Comparison of ENCODE assay signal across 8 cellular contexts in genomic region chr6:135054238-135054574, GRCh38. TPM values are rescaled to one million over a fixed set of nuclear protein-coding genes. Genes with fewer than 3 reads are reported as not detected.
DNase-seq lines count a peak whose midpoint lies in the region; ATAC-seq and TF ChIP-seq lines count a peak whose summit lies in the region.

No MANE protein-coding gene starts in this region.

- DNase-seq in GM12864 (ENCODE audit: low read depth) (no peak), SK-N-MC (ENCODE audit: low read depth, low spot score) (no peak), osteoblast (ENCODE audit: insufficient read length, low spot score, missing footprints) (no peak), Ammon's horn (ENCODE audit: low spot score) (no peak), head of caudate nucleus (no peak), AG08395 (ENCODE audit: low spot score) (no peak)

- H3K27ac ChIP-seq in SK-N-MC: peak overlapping the region; percentile 86
- H3K27ac ChIP-seq in osteoblast (ENCODE audit: low read depth, low read length): peak overlapping the region; percentile 96

- peak overlapping the region; percentile 95 for H3K4me2 ChIP-seq in osteoblast (ENCODE audit: insufficient read depth, low read length)

- TF ChIP-seq CTCF in GM12864 (IDR thresholded peaks at IDR 0.05; ENCODE audit: low read depth, low read length, missing control alignments) (no peak), osteoblast (IDR thresholded peaks at IDR 0.05; ENCODE audit: extremely low read depth, low read depth, low read length) (no peak)

- peaks cover 20% of the 10 kb centered on the region for H4K20me1 ChIP-seq in osteoblast (ENCODE audit: insufficient read depth, low read length)

- peaks cover 16% of the 10 kb centered on the region for H3K4me1 ChIP-seq in osteoblast (ENCODE audit: insufficient read depth, low read length)

- no peaks in the 10 kb centered on the region for H3K27me3 ChIP-seq in osteoblast (ENCODE audit: insufficient read depth, low read length)

- intact Hi-C loops in head of caudate nucleus (cut with DNase I): no loop called here

- H3K36me3 ChIP-seq in SK-N-MC (ENCODE audit: insufficient read depth, low read length) (peaks cover 8% of the 10 kb centered on the region), osteoblast (ENCODE audit: insufficient read depth, low read length) (peaks cover 3% of the 10 kb centered on the region)

- H3K79me2 ChIP-seq in osteoblast (ENCODE audit: insufficient read depth, low read length): peaks cover 48% of the 10 kb centered on the region

- ATAC-seq in HG02623 (IDR thresholded peaks at IDR 0.05; ENCODE audit: unreplicated experiment) (peak; percentile 5), esophagus mucosa (peak; percentile 14)

- peak overlapping the region; percentile 99 for H3K9ac ChIP-seq in SK-N-MC (ENCODE audit: insufficient read length)

- H3K4me3 ChIP-seq in GM12864 (ENCODE audit: low read depth, low read length): peak overlapping the region; percentile 100
- H3K4me3 ChIP-seq in SK-N-MC: peak overlapping the region; percentile 99
- peak overlapping the region; percentile 98 for H3K4me3 ChIP-seq in osteoblast (ENCODE audit: insufficient read depth, low read length)

- H2AFZ ChIP-seq in osteoblast (ENCODE audit: low read length): peak overlapping the region; percentile 100

- no peaks in the 10 kb centered on the region for H3K9me3 ChIP-seq in SK-N-MC (ENCODE audit: low read depth, low read length)
- no peaks in the 10 kb centered on the region for H3K9me3 ChIP-seq in osteoblast (ENCODE audit: low read depth, low read length)

RNA-seq across cellular contexts. Expression of gene HBS1L, which starts 0.4 kb away (rescaled TPM):
- 47.0 TPM for total RNA-seq in esophagus mucosa
- total RNA-seq in osteoblast: 86.9 and 94.8 TPM in 2 replicates
